ENCODE assay signal across 1 cellular context in genomic region chr14:27958757-27959156, GRCh38.
TF ChIP-seq lines count a peak whose summit lies in the region.

No MANE protein-coding gene starts in this region.

TF ChIP-seq in HepG2, 621 proteins besides CTCF, POLR2A, EP300 and RAD21 (continued from another document):
- TF ChIP-seq, protein P1, sequence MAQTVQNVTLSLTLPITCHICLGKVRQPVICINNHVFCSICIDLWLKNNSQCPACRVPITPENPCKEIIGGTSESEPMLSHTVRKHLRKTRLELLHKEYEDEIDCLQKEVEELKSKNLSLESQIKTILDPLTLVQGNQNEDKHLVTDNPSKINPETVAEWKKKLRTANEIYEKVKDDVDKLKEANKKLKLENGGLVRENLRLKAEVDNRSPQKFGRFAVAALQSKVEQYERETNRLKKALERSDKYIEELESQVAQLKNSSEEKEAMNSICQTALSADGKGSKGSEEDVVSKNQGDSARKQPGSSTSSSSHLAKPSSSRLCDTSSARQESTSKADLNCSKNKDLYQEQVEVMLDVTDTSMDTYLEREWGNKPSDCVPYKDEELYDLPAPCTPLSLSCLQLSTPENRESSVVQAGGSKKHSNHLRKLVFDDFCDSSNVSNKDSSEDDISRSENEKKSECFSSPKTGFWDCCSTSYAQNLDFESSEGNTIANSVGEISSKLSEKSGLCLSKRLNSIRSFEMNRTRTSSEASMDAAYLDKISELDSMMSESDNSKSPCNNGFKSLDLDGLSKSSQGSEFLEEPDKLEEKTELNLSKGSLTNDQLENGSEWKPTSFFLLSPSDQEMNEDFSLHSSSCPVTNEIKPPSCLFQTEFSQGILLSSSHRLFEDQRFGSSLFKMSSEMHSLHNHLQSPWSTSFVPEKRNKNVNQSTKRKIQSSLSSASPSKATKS (CRISPR knock-in tag; IDR thresholded peaks at IDR 0.05), result no peak
- peak; percentile 71 to 76; a peak in 3 of 4 replicates for TF ChIP-seq MAFK (conservative IDR thresholded peaks at IDR 0.05 in 1 of 2, IDR thresholded peaks at IDR 0.05 in 1 of 2; ENCODE audit: low read length in 2 of 2)
